1 cellular context compared by ENCODE assay signal in the genomic region with DNA sequence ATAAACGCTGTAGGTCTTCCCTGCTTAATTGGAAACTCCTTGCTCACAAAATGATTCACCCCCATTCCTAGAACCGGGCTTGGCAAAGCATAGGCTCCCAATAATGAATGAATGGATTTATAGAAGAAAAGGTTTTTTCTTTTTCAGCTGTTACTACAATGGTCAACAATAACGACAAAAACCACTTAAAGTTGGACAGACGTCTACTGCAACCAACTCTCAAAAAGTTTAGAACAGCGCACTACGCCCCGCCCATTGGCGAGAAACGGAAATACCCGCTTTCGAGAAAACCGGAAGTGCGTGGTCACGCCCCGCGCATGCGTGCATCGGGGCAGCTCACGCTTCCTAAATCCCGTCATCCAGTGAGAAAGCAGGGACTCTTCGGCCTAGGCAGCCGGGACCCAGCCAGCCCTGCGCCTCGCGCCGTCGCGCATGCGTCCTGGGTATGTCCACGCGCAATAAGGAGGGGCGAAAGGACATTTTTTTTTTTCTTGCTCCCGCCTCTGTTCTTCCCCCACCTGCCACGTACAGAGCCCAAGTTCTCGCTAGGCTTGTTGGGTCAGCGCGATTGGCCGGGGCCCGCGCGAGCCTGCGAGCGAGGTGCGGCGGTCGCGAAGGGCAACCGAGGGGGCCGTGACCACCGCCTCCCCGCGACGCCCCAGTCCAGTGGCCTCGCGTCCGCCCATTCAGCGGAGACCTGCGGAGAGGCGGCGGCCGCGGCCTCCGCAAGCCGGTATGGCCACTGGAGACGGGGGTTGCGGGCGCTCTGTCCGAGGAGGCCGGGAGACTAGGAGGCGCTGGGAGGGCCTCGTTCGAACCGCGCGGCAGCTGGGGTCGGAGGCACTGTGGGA.
TF ChIP-seq lines count a peak whose summit lies in the region.

A gene (plus strand): TSS at position 506 of the 851 bp plus-strand sequence. CDS start 4,192 bp downstream, outside the sequence.

TF ChIP-seq in SK-N-SH, 30 proteins besides CTCF, POLR2A, EP300 and RAD21 (continued from another document):
- TF ChIP-seq, protein P1, sequence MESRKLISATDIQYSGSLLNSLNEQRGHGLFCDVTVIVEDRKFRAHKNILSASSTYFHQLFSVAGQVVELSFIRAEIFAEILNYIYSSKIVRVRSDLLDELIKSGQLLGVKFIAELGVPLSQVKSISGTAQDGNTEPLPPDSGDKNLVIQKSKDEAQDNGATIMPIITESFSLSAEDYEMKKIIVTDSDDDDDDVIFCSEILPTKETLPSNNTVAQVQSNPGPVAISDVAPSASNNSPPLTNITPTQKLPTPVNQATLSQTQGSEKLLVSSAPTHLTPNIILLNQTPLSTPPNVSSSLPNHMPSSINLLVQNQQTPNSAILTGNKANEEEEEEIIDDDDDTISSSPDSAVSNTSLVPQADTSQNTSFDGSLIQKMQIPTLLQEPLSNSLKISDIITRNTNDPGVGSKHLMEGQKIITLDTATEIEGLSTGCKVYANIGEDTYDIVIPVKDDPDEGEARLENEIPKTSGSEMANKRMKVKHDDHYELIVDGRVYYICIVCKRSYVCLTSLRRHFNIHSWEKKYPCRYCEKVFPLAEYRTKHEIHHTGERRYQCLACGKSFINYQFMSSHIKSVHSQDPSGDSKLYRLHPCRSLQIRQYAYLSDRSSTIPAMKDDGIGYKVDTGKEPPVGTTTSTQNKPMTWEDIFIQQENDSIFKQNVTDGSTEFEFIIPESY (IDR thresholded peaks at IDR 0.05; ENCODE audit: borderline replicate concordance, low read depth), result peak; percentile 64; the same call in 1 of the 2 replicates
- TF ChIP-seq FOSL2 (IDR thresholded peaks at IDR 0.05; ENCODE audit: borderline replicate concordance, low read depth) (no peak), TAF1 (IDR thresholded peaks at IDR 0.05; ENCODE audit: borderline replicate concordance, low read depth, low read length) (no peak; the same call in 1 of the 2 replicates)
